Comparison of ENCODE assay signal across 13 cellular contexts in the genomic region with DNA sequence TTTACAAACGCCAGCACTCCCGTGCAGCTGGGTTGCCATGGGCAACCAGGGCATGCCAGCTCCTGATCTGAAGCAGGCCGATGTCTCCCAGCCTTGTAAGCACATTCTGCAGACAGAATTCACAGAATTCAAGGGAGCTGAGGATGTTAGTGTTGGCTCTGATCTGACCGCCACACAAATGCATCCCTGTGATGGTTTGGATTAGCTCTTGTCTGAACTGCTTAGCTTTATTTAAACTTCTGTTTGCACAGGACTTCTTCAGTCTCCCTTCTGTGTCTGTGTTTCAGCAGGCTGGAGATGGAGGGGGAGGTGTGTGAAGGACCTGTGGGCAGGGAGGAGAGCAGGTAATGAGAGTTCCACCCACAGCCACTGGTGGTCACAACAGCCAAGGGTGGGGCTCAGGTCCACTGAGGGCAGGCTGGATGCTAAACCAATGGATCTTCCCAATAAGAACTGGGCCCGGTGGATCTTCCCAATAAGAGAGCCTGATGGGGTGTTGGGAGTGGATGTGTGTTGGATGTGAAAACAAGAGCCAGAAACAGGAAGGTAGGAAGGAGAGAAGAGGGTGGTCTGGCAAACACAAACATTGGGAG.
DNase-seq lines count a peak whose midpoint lies in the region; ATAC-seq and TF ChIP-seq lines count a peak whose summit lies in the region.
"Had no signal": no experiment of that assay in that cellular context is flagged by ENCODE, and none has a peak within 500 bp of the region (broad histone marks: within the 10 kb centered on the region; RNA-seq: fewer than 3 reads in every experiment).

No MANE protein-coding gene starts in this region.

- H3K4me3 ChIP-seq in AG04449 (ENCODE audit: low read depth, low read length) (no peak overlapping the region), mucosa of descending colon (no peak overlapping the region)
- H3K4me3 ChIP-seq: HAP-1, SK-N-MC, suprapubic skin had no signal

- peak overlapping the region; percentile 39 for H3K27ac ChIP-seq in caudate nucleus (ENCODE audit: low read depth, low read length)
- H3K27ac ChIP-seq: neutrophil, SK-N-MC, suprapubic skin had no signal

- intact Hi-C loops in mucosa of descending colon (cut with DNase I, micrococcal nuclease) = no loop called here

- POLR2A ChIA-PET in AG04449 (lab: Yijun Ruan, JAX) = no interaction called here

- no peaks in the 10 kb centered on the region for H3K9me3 ChIP-seq in mucosa of descending colon
- H3K9me3 ChIP-seq: HAP-1, neutrophil, suprapubic skin had no signal

- no peaks in the 10 kb centered on the region for H3K36me3 ChIP-seq in mucosa of descending colon (ENCODE audit: low read depth)
- H3K36me3 ChIP-seq: HAP-1, neutrophil, suprapubic skin had no signal

- ATAC-seq in mucosa of descending colon = no peak

- TF ChIP-seq CTCF in AG04449 (IDR thresholded peaks at IDR 0.05; ENCODE audit: insufficient read depth, low read length, missing control alignments) (no peak), mucosa of descending colon (IDR thresholded peaks at IDR 0.05) (no peak)

- DNase-seq in AG04449 (ENCODE audit: low read depth, low spot score) = peak; percentile 68
- DNase-seq in NCI-H1694 treated with DMSO at 0.1 percent for 48 hours (lab: John Stamatoyannopoulos, UW) = peak; percentile 72
- peak in 28 of 61 donors; percentile 6 to 73 (median 25) for DNase-seq in caudate nucleus (lab: John Stamatoyannopoulos, UW)
- DNase-seq in islet precursor cell = peak; percentile 54
- no peak for DNase-seq in NCI-H82 treated with DMSO at 0.1 percent for 48 hours (lab: John Stamatoyannopoulos, UW; ENCODE audit: unreplicated experiment)
- DNase-seq in mucosa of descending colon = no peak
- no peak for DNase-seq in NK-92 treated with Interleukin-12 subunit alpha and Interleukin-12 subunit beta, amount 100 ng/mL, for 24 hours (lab: John Stamatoyannopoulos, UW)
- DNase-seq in T-helper 9 cell = no peak
- DNase-seq: activated CD4-positive, alpha-beta T cell treated with anti-CD3 and anti-CD28 coated beads for 4 hours had no signal

- H3K4me1 ChIP-seq in mucosa of descending colon (ENCODE audit: low read depth) = no peaks in the 10 kb centered on the region
- H3K4me1 ChIP-seq: HAP-1, suprapubic skin had no signal

- CTCF ChIA-PET in AG04449 (lab: Yijun Ruan, JAX) = interaction anchor here (0.7 to 1.8 kb wide), 5 partner anchors 13 to 133 kb away, joined by 3 to 6 read pairs (median 5); no protein-coding TSS in a partner anchor

Comparison
In these comparisons a context has a peak if more than half of its experiments do, and no peak if none do; other contexts are left out.
1. DNase-seq: peak in AG04449 (single experiment), NCI-H1694 treated with DMSO at 0.1 percent for 48 hours (single experiment) and islet precursor cell (single experiment); none in NCI-H82 treated with DMSO at 0.1 percent for 48 hours (single experiment), mucosa of descending colon (0 of 3), NK-92 treated with Interleukin-12 subunit alpha and Interleukin-12 subunit beta, amount 100 ng/mL, for 24 hours (single experiment) and T-helper 9 cell (single experiment).